In genomic region chr14:24299255-24300191, GRCh38 we compare ENCODE assay signal across 8 cellular contexts.
A peak's percentile ranks its signal among the peaks of the same experiment; 100 is the strongest.
DNase-seq lines count a peak whose midpoint lies in the region; ATAC-seq and TF ChIP-seq lines count a peak whose summit lies in the region.

DHRS1 (minus strand) TSS chr14:24299780; CDS start chr14:24299106, 674 bp downstream.
NOP9 (plus strand) TSS chr14:24299850; CDS start chr14:24299955, 105 bp downstream.

- DNase-seq in NCI-H82 treated with DMSO at 0.1 percent for 48 hours (lab: John Stamatoyannopoulos, UW; ENCODE audit: unreplicated experiment) (peak; percentile 51), medulla oblongata (ENCODE audit: extremely low spot score) (peak; percentile 91)
- DNase-seq in activated CD8-positive, alpha-beta memory T cell treated with anti-CD3 and anti-CD28 coated beads for 1 hour (ENCODE audit: extremely low read depth in 1 of 2, low read depth in 1 of 2): peak; percentile 84 to 93
- DNase-seq in effector CD8-positive, alpha-beta T cell (lab: John Stamatoyannopoulos, UW): peak; percentile 88
- DNase-seq in stimulated activated CD4-positive, alpha-beta T cell treated with anti-CD3 and anti-CD28 coated beads, TNF-alpha, amount 100 ng/mL, for 48 hours (ENCODE audit: low read depth in 3 of 3): peak; percentile 85 to 90 (median 86)

- TF ChIP-seq CTCF in C4-2B (conservative IDR thresholded peaks at IDR 0.05): no peak

- ATAC-seq in GM19324 (IDR thresholded peaks at IDR 0.05; ENCODE audit: low FRiP score, unreplicated experiment) (peak; percentile 79), HG03469 (IDR thresholded peaks at IDR 0.05; ENCODE audit: unreplicated experiment) (peak; percentile 45)

- peak within 1 kb of the TSS; percentile 79 for H3K27ac ChIP-seq in C4-2B

Comparison
In these comparisons a context has a peak if more than half of its experiments do, and no peak if none do; other contexts are left out.
1. Peak in every context shown above with its lines: DNase-seq, ATAC-seq and H3K27ac ChIP-seq.